ENCODE assay signal across 16 cellular contexts in the genomic region with DNA sequence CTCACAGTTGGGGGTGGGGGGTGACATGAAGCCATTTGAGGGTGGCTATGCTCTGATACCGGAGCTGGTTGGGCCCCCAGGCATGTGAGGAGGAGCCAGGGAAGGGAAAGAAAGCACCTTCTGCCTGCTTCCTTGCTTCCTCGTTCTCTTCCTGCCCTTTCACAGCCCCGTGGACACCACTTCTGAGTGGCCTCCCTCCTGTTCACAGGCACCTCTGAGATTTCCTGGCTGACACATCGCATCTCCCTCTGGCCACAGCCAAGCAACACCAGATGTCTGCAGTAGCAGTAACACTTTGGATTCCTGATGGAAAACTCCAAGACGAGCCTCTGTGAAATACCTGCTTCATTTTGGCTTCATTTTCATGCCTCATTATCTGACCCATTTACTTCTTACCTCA.
DNase-seq lines count a peak whose midpoint lies in the region; ATAC-seq and TF ChIP-seq lines count a peak whose summit lies in the region.
"Had no signal": no experiment of that assay in that cellular context is flagged by ENCODE, and none has a peak within 500 bp of the region (broad histone marks: within the 10 kb centered on the region; RNA-seq: fewer than 3 reads in every experiment).

No MANE protein-coding gene starts in this region.

- ATAC-seq in IMR-90 (ENCODE audit: low read depth) (no peak), sciatic nerve (peak; percentile 56), HG02870 (IDR thresholded peaks at IDR 0.05; ENCODE audit: unreplicated experiment) (no peak)
- ATAC-seq: effector memory CD8-positive, alpha-beta T cell had no signal

- H2AFZ ChIP-seq in IMR-90 (replicated peaks; ENCODE audit: low read length, poor library complexity): peak overlapping the region; percentile 9

- H3K27me3 ChIP-seq in IMR-90 (ENCODE audit: control insufficient read depth, insufficient read depth, low read length): peaks cover 27% of the 10 kb centered on the region
- H3K27me3 ChIP-seq in esophagus squamous epithelium: no peaks in the 10 kb centered on the region

- H2BK120ac ChIP-seq in IMR-90 (ENCODE audit: low read depth, low read length): no peak overlapping the region

- H3K18ac ChIP-seq in IMR-90 (ENCODE audit: low read depth, low read length): no peak overlapping the region

- no CpG with 5 or more reads among the region's 5 CpGs for WGBS in IMR-90 (ENCODE audit: extremely low coverage in 2 of 2, insufficient read length in 1 of 2), 2 experiments
- 59 to 63% methylated on average over 4 to 5 of the region's 5 CpGs for WGBS in esophagus squamous epithelium, 2 donors

- H3K14ac ChIP-seq in IMR-90 (replicated peaks; ENCODE audit: low read depth, low read length): no peak overlapping the region

- no peak overlapping the region for H2BK15ac ChIP-seq in IMR-90 (ENCODE audit: low read depth, low read length)

- H3K4me3 ChIP-seq in IMR-90 (ENCODE audit: insufficient read depth, low read depth, low read length) (no peak overlapping the region), epithelial cell of esophagus (ENCODE audit: low read length) (no peak overlapping the region), esophagus squamous epithelium (no peak overlapping the region)

- intact Hi-C loops in IMR-90 (cut with micrococcal nuclease): no loop called here
- intact Hi-C loops in sciatic nerve (cut with DNase I): no loop called here
- intact Hi-C loops in esophagus squamous epithelium (cut with DNase I): no loop called here

- H3K36me3 ChIP-seq in IMR-90 (ENCODE audit: control insufficient read depth, insufficient read depth, low read length) (no peaks in the 10 kb centered on the region), esophagus squamous epithelium (no peaks in the 10 kb centered on the region)

- POLR2A ChIA-PET in IMR-90 (lab: Charles Lee; ENCODE audit: unreplicated experiment): no interaction called here

- H2AK5ac ChIP-seq in IMR-90 (ENCODE audit: low read depth, low read length): no peak overlapping the region

- no peak for TF ChIP-seq RAD21 in IMR-90 (IDR thresholded peaks at IDR 0.05; ENCODE audit: low read length)

- no peak overlapping the region for H4K8ac ChIP-seq in IMR-90 (ENCODE audit: low read depth in 2 of 2, low read length in 2 of 2)

- H3K56ac ChIP-seq in IMR-90 (ENCODE audit: extremely low read depth, insufficient read depth, low read length): no peak overlapping the region

- TF ChIP-seq CTCF in IMR-90 (conservative IDR thresholded peaks at IDR 0.05; ENCODE audit: low read depth, low read length) (no peak), epithelial cell of esophagus (IDR thresholded peaks at IDR 0.05; ENCODE audit: insufficient read depth, low read depth, low read length, missing control alignments) (no peak), esophagus squamous epithelium (IDR thresholded peaks at IDR 0.05) (no peak)

- in situ Hi-C loops in IMR-90 (cut with MboI; ENCODE audit: low sequenced_read_pairs): no loop called here

- H3K27ac ChIP-seq in IMR-90 (ENCODE audit: insufficient read depth, low read length) (no peak overlapping the region), esophagus squamous epithelium (no peak overlapping the region)

- H4K91ac ChIP-seq in IMR-90 (ENCODE audit: insufficient read depth, low read depth, low read length): no peak overlapping the region

- dilution Hi-C loops in IMR-90 (cut with HindIII; ENCODE audit: low sequenced_read_pairs, unreplicated experiment): no loop called here

- no peaks in the 10 kb centered on the region; a peak in 1 of 4 replicates for H3K79me1 ChIP-seq in IMR-90 (ENCODE audit: low read depth in 1 of 2, low read length in 2 of 2)

- H2BK5ac ChIP-seq in IMR-90 (ENCODE audit: low read depth, low read length, poor library complexity, severe bottlenecking): no peak overlapping the region

- H3K4me1 ChIP-seq in IMR-90 (ENCODE audit: control insufficient read depth, insufficient read depth, low read length) (no peaks in the 10 kb centered on the region), esophagus squamous epithelium (peaks cover 0 to 11% (median 4%) of the 10 kb centered on the region in 3 donors)

- H3K9ac ChIP-seq in IMR-90 (ENCODE audit: low read depth, low read length): no peak overlapping the region

- H3K4ac ChIP-seq in IMR-90 (ENCODE audit: low read depth, low read length): no peak overlapping the region

- TF ChIP-seq POLR2A in IMR-90 (IDR thresholded peaks at IDR 0.05; ENCODE audit: low read depth, low read length) (no peak), esophagus squamous epithelium (IDR thresholded peaks at IDR 0.05) (no peak)

- CTCF ChIA-PET in IMR-90 (lab: Yijun Ruan, JAX): no interaction called here

- no peak overlapping the region for H3K4me2 ChIP-seq in IMR-90 (ENCODE audit: low read depth, low read length)

- no peak overlapping the region for H2AK9ac ChIP-seq in IMR-90 (replicated peaks; ENCODE audit: low read depth, low read length, poor library complexity)

- H3K9me1 ChIP-seq in IMR-90 (ENCODE audit: insufficient read depth, low read length): peaks cover 4% of the 10 kb centered on the region; the same call in 1 of the 2 replicates

- H3K23ac ChIP-seq in IMR-90 (ENCODE audit: low read depth, low read length): no peak overlapping the region

- no peaks in the 10 kb centered on the region for H4K20me1 ChIP-seq in IMR-90 (ENCODE audit: insufficient read depth, low read length)

- BruUV-seq in IMR-90 (replicated peaks; lab: Mats Ljungman, UMichigan): no TSS peak

- no peaks in the 10 kb centered on the region; the same call in 1 of the 2 replicates for H3K9me3 ChIP-seq in IMR-90 (ENCODE audit: control insufficient read depth, insufficient read depth, low read length)
- H3K9me3 ChIP-seq in esophagus squamous epithelium: no peaks in the 10 kb centered on the region

- no peak overlapping the region for H2BK20ac ChIP-seq in IMR-90 (ENCODE audit: low read depth, low read length)

- H4K5ac ChIP-seq in IMR-90 (ENCODE audit: low read depth, low read length): no peak overlapping the region

- DNase-seq in AG20443 (ENCODE audit: low spot score) (peak; percentile 58), IMR-90 (peak; percentile 8), epithelial cell of esophagus (ENCODE audit: low read depth) (peak; percentile 9), sciatic nerve (ENCODE audit: low spot score) (no peak), esophagus squamous epithelium (lab: John Stamatoyannopoulos, UW) (no peak)
- no peak for DNase-seq in activated CD4-positive, alpha-beta T cell treated with anti-CD3 and anti-CD28 coated beads for 4 hours
- DNase-seq: activated CD4-positive, alpha-beta T cell treated with anti-CD3 and anti-CD28 coated beads for 48 hours; activated CD8-positive, alpha-beta memory T cell treated with anti-CD3 and anti-CD28 coated beads, Interleukin-2, amount 50 U/mL, for 4 hours; activated effector memory CD4-positive, alpha-beta T cell treated with Interleukin-2 at 50 U/mL for 16 hours; AML-193; COR-L47; effector memory CD8-positive, alpha-beta T cell; NCI-H1436 treated with DMSO at 0.1 percent for 48 hours; RPMI8226; stimulated activated CD4-positive, alpha-beta T cell treated with anti-CD3 and anti-CD28 coated beads, Interleukin-12 subunit alpha, Interleukin-12 subunit beta, amount 100 ng/mL, for 4 hours had no signal

TF ChIP-seq in IMR-90, 13 proteins besides CTCF, POLR2A, EP300 and RAD21:
- no peak for TF ChIP-seq MAZ (IDR thresholded peaks at IDR 0.05; ENCODE audit: borderline replicate concordance, low read depth, low read length)
- TF ChIP-seq CEBPB (IDR thresholded peaks at IDR 0.05; ENCODE audit: low read depth, low read length): no peak
- TF ChIP-seq RCOR1 (IDR thresholded peaks at IDR 0.05; ENCODE audit: insufficient replicate concordance, low read length): no peak
- TF ChIP-seq, protein P1, sequence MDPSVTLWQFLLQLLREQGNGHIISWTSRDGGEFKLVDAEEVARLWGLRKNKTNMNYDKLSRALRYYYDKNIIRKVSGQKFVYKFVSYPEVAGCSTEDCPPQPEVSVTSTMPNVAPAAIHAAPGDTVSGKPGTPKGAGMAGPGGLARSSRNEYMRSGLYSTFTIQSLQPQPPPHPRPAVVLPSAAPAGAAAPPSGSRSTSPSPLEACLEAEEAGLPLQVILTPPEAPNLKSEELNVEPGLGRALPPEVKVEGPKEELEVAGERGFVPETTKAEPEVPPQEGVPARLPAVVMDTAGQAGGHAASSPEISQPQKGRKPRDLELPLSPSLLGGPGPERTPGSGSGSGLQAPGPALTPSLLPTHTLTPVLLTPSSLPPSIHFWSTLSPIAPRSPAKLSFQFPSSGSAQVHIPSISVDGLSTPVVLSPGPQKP (IDR thresholded peaks at IDR 0.05; ENCODE audit: borderline replicate concordance, low read depth, low read length): no peak
- TF ChIP-seq MAFK (IDR thresholded peaks at IDR 0.05; ENCODE audit: low read depth, low read length): no peak
- no peak for TF ChIP-seq NFE2L2 (IDR thresholded peaks at IDR 0.05; ENCODE audit: low read depth, low read length)
- no peak for TF ChIP-seq RFX5 (IDR thresholded peaks at IDR 0.05; ENCODE audit: low read depth, low read length)
- TF ChIP-seq USF2 (IDR thresholded peaks at IDR 0.05; ENCODE audit: low read depth, low read length): no peak
- TF ChIP-seq FOS (IDR thresholded peaks at IDR 0.05; ENCODE audit: low read depth, low read length): no peak
- no peak for TF ChIP-seq BHLHE40 (IDR thresholded peaks at IDR 0.05; ENCODE audit: low read depth, low read length)
- TF ChIP-seq SMC3 (IDR thresholded peaks at IDR 0.05; ENCODE audit: low read depth, low read length): no peak
- no peak for TF ChIP-seq MXI1 (IDR thresholded peaks at IDR 0.05; ENCODE audit: borderline replicate concordance, low read depth, low read length)
- no peak for TF ChIP-seq CHD1 (IDR thresholded peaks at IDR 0.05; ENCODE audit: low read depth, low read length)

Comparison
In these comparisons a context has a peak if more than half of its experiments do, and no peak if none do; other contexts are left out.
1. DNase-seq: peak in AG20443 (single experiment), IMR-90 (single experiment) and epithelial cell of esophagus (single experiment); none in sciatic nerve (single experiment), activated CD4-positive, alpha-beta T cell treated with anti-CD3 and anti-CD28 coated beads for 4 hours (0 of 2) and esophagus squamous epithelium (single experiment).